Comparison of ENCODE assay signal across 24 cellular contexts in genomic region chrX:41758391-41758790, GRCh38. TPM values are rescaled to one million over a fixed set of nuclear protein-coding genes. Genes with fewer than 3 reads are reported as not detected.
DNase-seq lines count a peak whose midpoint lies in the region; ATAC-seq, FAIRE-seq and TF ChIP-seq lines count a peak whose summit lies in the region.
"Had no signal": no experiment of that assay in that cellular context is flagged by ENCODE, and none has a peak within 500 bp of the region (broad histone marks: within the 10 kb centered on the region; RNA-seq: fewer than 3 reads in every experiment).

No MANE protein-coding gene starts in this region.

- H3K9me3 Mint-ChIP-seq in stimulated activated memory B cell treated with anti-CD40 and anti-IgM and Interleukin-4, amounts not matched to agents 10 μg/mL and 1 μg/mL and 100 μg/mL, for 72 hours: no peaks in the 10 kb centered on the region
- H3K9me3 Mint-ChIP-seq in activated CD8-positive, alpha-beta T cell treated with anti-CD3 and anti-CD28 coated beads for 36 hours: no peaks in the 10 kb centered on the region
- H3K9me3 Mint-ChIP-seq: CD14-positive monocyte; CD4-positive, CD25-positive, alpha-beta regulatory T cell; CD8-positive, alpha-beta memory T cell had no signal

- intact Hi-C loops in activated CD8-positive, alpha-beta T cell treated with anti-CD3 and anti-CD28 coated beads for 36 hours (cut with micrococcal nuclease): loop anchor here (10.0 kb wide), 1 partner anchor 204 kb away; no protein-coding TSS in a partner anchor

- TF ChIP-seq CTCF in fibroblast of pulmonary artery (IDR thresholded peaks at IDR 0.05; ENCODE audit: low read length, missing control alignments): no peak
- no peak for TF ChIP-seq CTCF in activated CD8-positive, alpha-beta T cell treated with anti-CD3 and anti-CD28 coated beads for 36 hours (IDR thresholded peaks at IDR 0.05)

- ATAC-seq in stimulated activated memory B cell treated with anti-CD40 and anti-IgM and Interleukin-4, amounts not matched to agents 10 μg/mL and 1 μg/mL and 100 μg/mL, for 72 hours: no peak
- ATAC-seq in activated CD8-positive, alpha-beta T cell treated with anti-CD3 and anti-CD28 coated beads for 36 hours: no peak

- H3K27me3 Mint-ChIP-seq in stimulated activated memory B cell treated with anti-CD40 and anti-IgM and Interleukin-4, amounts not matched to agents 10 μg/mL and 1 μg/mL and 100 μg/mL, for 72 hours: no peaks in the 10 kb centered on the region
- no peaks in the 10 kb centered on the region for H3K27me3 Mint-ChIP-seq in activated CD8-positive, alpha-beta T cell treated with anti-CD3 and anti-CD28 coated beads for 36 hours
- H3K27me3 Mint-ChIP-seq: CD4-positive, alpha-beta memory T cell; CD4-positive, CD25-positive, alpha-beta regulatory T cell had no signal

- DNase-seq in HT1080 (ENCODE audit: low read depth) (peak; percentile 30), dermis blood vessel endothelial cell (peak; percentile 67), fibroblast of pulmonary artery (ENCODE audit: low read depth) (peak; percentile 30), GM19239 (ENCODE audit: insufficient read length, low spot score) (no peak)
- DNase-seq in activated CD8-positive, alpha-beta T cell treated with anti-CD3 and anti-CD28 coated beads for 36 hours: no peak
- DNase-seq: 8988T; ACHN; BE2C; C1 segment of cervical spinal cord; CD4-positive, alpha-beta memory T cell; CD4-positive, CD25-positive, alpha-beta regulatory T cell; CD8-positive, alpha-beta memory T cell; COR-L47; DMS 273 treated with DMSO at 0.1 percent for 48 hours; DMS153; DMS79 treated with DMSO at 0.1 percent for 48 hours; GF-D8 had no signal

- FAIRE-seq in GM19239 (lab: Jason Lieb, UNC): no peak
- FAIRE-seq: A204.1, G401.6 had no signal

- CTCF ChIA-PET in activated CD8-positive, alpha-beta T cell treated with anti-CD3 and anti-CD28 coated beads for 36 hours (lab: Charles Lee): interaction anchor here (1.6 to 3.6 kb wide), 2 partner anchors 23 to 200 kb away, joined by 5 to 20 read pairs; no protein-coding TSS in a partner anchor

- H3K4me3 ChIP-seq in fibroblast of pulmonary artery (replicated peaks; ENCODE audit: low read depth, low read length): no peak overlapping the region
- H3K4me3 ChIP-seq: BLaER1 had no signal

- H3K27ac Mint-ChIP-seq in stimulated activated memory B cell treated with anti-CD40 and anti-IgM and Interleukin-4, amounts not matched to agents 10 μg/mL and 1 μg/mL and 100 μg/mL, for 72 hours: no peak overlapping the region
- H3K27ac Mint-ChIP-seq in activated CD8-positive, alpha-beta T cell treated with anti-CD3 and anti-CD28 coated beads for 36 hours: no peak overlapping the region
- H3K27ac Mint-ChIP-seq: CD14-positive monocyte; CD4-positive, alpha-beta memory T cell; CD4-positive, CD25-positive, alpha-beta regulatory T cell had no signal

- no peaks in the 10 kb centered on the region for H3K36me3 Mint-ChIP-seq in stimulated activated memory B cell treated with anti-CD40 and anti-IgM and Interleukin-4, amounts not matched to agents 10 μg/mL and 1 μg/mL and 100 μg/mL, for 72 hours
- peaks cover 2% of the 10 kb centered on the region for H3K36me3 Mint-ChIP-seq in activated CD8-positive, alpha-beta T cell treated with anti-CD3 and anti-CD28 coated beads for 36 hours (ENCODE audit: low read depth)
- H3K36me3 Mint-ChIP-seq: CD4-positive, CD25-positive, alpha-beta regulatory T cell had no signal

- POLR2A ChIA-PET in activated CD8-positive, alpha-beta T cell treated with anti-CD3 and anti-CD28 coated beads for 36 hours (lab: Charles Lee): no interaction called here

- H3K4me1 Mint-ChIP-seq in stimulated activated memory B cell treated with anti-CD40 and anti-IgM and Interleukin-4, amounts not matched to agents 10 μg/mL and 1 μg/mL and 100 μg/mL, for 72 hours: no peaks in the 10 kb centered on the region
- H3K4me1 Mint-ChIP-seq in activated CD8-positive, alpha-beta T cell treated with anti-CD3 and anti-CD28 coated beads for 36 hours (ENCODE audit: low read depth): peaks cover 8% of the 10 kb centered on the region
- H3K4me1 Mint-ChIP-seq: CD14-positive monocyte had no signal

- H3K4me3 Mint-ChIP-seq in stimulated activated memory B cell treated with anti-CD40 and anti-IgM and Interleukin-4, amounts not matched to agents 10 μg/mL and 1 μg/mL and 100 μg/mL, for 72 hours: no peak overlapping the region
- H3K4me3 Mint-ChIP-seq in activated CD8-positive, alpha-beta T cell treated with anti-CD3 and anti-CD28 coated beads for 36 hours: no peak overlapping the region
- H3K4me3 Mint-ChIP-seq: CD14-positive monocyte; CD4-positive, alpha-beta memory T cell; CD4-positive, CD25-positive, alpha-beta regulatory T cell; CD8-positive, alpha-beta memory T cell had no signal

RNA-seq across cellular contexts. Expression of gene GPR82, which starts 34.4 kb away (rescaled TPM):
- total RNA-seq in HT1080 (2014; rRNA removed; shearing (Covaris generic)): not detected in 2 replicates
- not detected in 2 replicates for polyA plus RNA-seq in HT1080 (2015; cell fraction: cytosol; rRNA removed)
- not detected in 2 replicates for polyA plus RNA-seq in HT1080 (2015; cell fraction: nucleus; rRNA removed)
- total RNA-seq in dermis blood vessel endothelial cell: not detected in 2 replicates
- total RNA-seq in activated CD8-positive, alpha-beta T cell treated with anti-CD3 and anti-CD28 coated beads for 36 hours: under 1 TPM; 0.11 to 0.38 TPM
- total RNA-seq: A673; CD4-positive, alpha-beta memory T cell; CD4-positive, CD25-positive, alpha-beta regulatory T cell had no signal
- polyA plus RNA-seq: AG04450 had no signal

Comparison
In these comparisons a context has a peak if more than half of its experiments do, and no peak if none do; other contexts are left out.
1. DNase-seq: peak in HT1080 (single experiment), dermis blood vessel endothelial cell (single experiment) and fibroblast of pulmonary artery (single experiment); none in GM19239 (single experiment) and activated CD8-positive, alpha-beta T cell treated with anti-CD3 and anti-CD28 coated beads for 36 hours (single experiment).